Comparison of ENCODE assay signal across 23 cellular contexts in genomic region chrX:10568428-10568827, GRCh38. TPM values are rescaled to one million over a fixed set of nuclear protein-coding genes. Genes with fewer than 3 reads are reported as not detected.
"Had no signal": no experiment of that assay in that cellular context is flagged by ENCODE, and none has a peak within 500 bp of the region (broad histone marks: within the 10 kb centered on the region; RNA-seq: fewer than 3 reads in every experiment).

No MANE protein-coding gene starts in this region.

- H3K4me3 ChIP-seq: dorsolateral prefrontal cortex, heart left ventricle, lung, mucosa of descending colon, ovary, suprapubic skin, thyroid gland, upper lobe of left lung, uterus had no signal

- H3K4me1 ChIP-seq: thyroid gland, upper lobe of left lung, uterus had no signal

- ATAC-seq: esophagus mucosa; left colon; left ventricle myocardium superior; mucosa of descending colon; naive thymus-derived CD8-positive, alpha-beta T cell; stimulated activated effector memory CD8-positive, alpha-beta T cell treated with anti-CD3 and anti-CD28 coated beads, Interleukin-12 subunit alpha, Interleukin-12 subunit beta, amount 100 ng/mL, for 72 hours; stimulated activated naive CD8-positive, alpha-beta T cell treated with anti-CD3 and anti-CD28 coated beads, Interleukin-15, Interleukin-2, amounts not matched to agents 100 U/mL and 50 U/mL, for 24 hours had no signal

- H3K27ac Mint-ChIP-seq: naive thymus-derived CD8-positive, alpha-beta T cell; stimulated activated effector memory CD8-positive, alpha-beta T cell treated with anti-CD3 and anti-CD28 coated beads, Interleukin-12 subunit alpha, Interleukin-12 subunit beta, amount 100 ng/mL, for 72 hours had no signal

- H3K4me3 Mint-ChIP-seq: naive thymus-derived CD8-positive, alpha-beta T cell; stimulated activated effector memory CD8-positive, alpha-beta T cell treated with anti-CD3 and anti-CD28 coated beads, Interleukin-12 subunit alpha, Interleukin-12 subunit beta, amount 100 ng/mL, for 72 hours had no signal

- H3K9me3 ChIP-seq: mucosa of descending colon, neutrophil, ovary, suprapubic skin, thyroid gland, upper lobe of left lung, uterus had no signal

- H3K36me3 ChIP-seq: neutrophil, ovary, suprapubic skin, thyroid gland, uterus had no signal

- FAIRE-seq: endometrium, frontal cortex had no signal

- H3K27ac ChIP-seq: dorsolateral prefrontal cortex, neutrophil, ovary, suprapubic skin, thyroid gland, upper lobe of left lung, uterus had no signal

- H3K4me1 Mint-ChIP-seq: naive thymus-derived CD8-positive, alpha-beta T cell; stimulated activated effector memory CD8-positive, alpha-beta T cell treated with anti-CD3 and anti-CD28 coated beads, Interleukin-12 subunit alpha, Interleukin-12 subunit beta, amount 100 ng/mL, for 72 hours had no signal

- DNase-seq: cortex of kidney; dorsolateral prefrontal cortex; effector memory CD4-positive, alpha-beta T cell; heart left ventricle; hippocampal formation; left colon; left ventricle myocardium superior; mucosa of descending colon; naive thymus-derived CD8-positive, alpha-beta T cell; ovary; stimulated activated CD4-positive, alpha-beta T cell treated with anti-CD3 and anti-CD28 coated beads, Interleukin-4, amount 100 ng/mL, for 1 hour; stimulated activated CD8-positive, alpha-beta memory T cell treated with anti-CD3 and anti-CD28 coated beads, Interleukin-4, amount 100 ng/mL, for 48 hours; stimulated activated naive CD8-positive, alpha-beta T cell treated with anti-CD3 and anti-CD28 coated beads, Interleukin-15, Interleukin-2, amounts not matched to agents 100 U/mL and 50 U/mL, for 24 hours; thyroid gland; upper lobe of left lung; uterus had no signal

- H3K27me3 ChIP-seq: heart left ventricle, neutrophil, ovary, suprapubic skin, thyroid gland, upper lobe of left lung, uterus had no signal

- H3K36me3 Mint-ChIP-seq: naive thymus-derived CD8-positive, alpha-beta T cell; stimulated activated effector memory CD8-positive, alpha-beta T cell treated with anti-CD3 and anti-CD28 coated beads, Interleukin-12 subunit alpha, Interleukin-12 subunit beta, amount 100 ng/mL, for 72 hours had no signal

RNA-seq across cellular contexts. Expression of gene MID1, which starts 52.0 kb away (rescaled TPM):
- polyA plus RNA-seq: naive thymus-derived CD8-positive, alpha-beta T cell had no signal
